In the genomic region with DNA sequence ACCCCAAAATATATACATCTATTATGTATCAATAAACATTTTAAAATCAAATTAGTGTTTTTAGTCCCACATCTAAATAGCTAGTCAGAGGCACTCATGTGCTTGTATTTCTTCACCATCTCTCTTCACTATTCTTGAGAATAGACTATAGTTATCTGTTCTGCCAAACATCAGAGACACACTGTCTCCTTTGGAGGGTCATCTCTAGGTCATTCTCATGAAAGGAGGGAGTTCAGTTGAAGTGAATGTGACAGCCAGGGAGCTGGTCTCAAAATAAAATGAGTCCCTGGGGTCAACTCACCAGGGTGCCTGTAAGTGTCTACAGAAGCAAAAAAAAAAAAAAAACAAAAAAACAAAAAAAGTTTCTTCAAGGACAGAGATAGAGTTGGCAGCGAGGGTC, we compare ENCODE assay signal across 3 cellular contexts.
"Had no signal": no experiment of that assay in that cellular context is flagged by ENCODE, and none has a peak within 500 bp of the region (broad histone marks: within the 10 kb centered on the region; RNA-seq: fewer than 3 reads in every experiment).

No MANE protein-coding gene starts in this region.

- DNase-seq: GOT3, H7, HFFc6 had no signal
